Comparison of ENCODE assay signal across 1 cellular context in the genomic region with DNA sequence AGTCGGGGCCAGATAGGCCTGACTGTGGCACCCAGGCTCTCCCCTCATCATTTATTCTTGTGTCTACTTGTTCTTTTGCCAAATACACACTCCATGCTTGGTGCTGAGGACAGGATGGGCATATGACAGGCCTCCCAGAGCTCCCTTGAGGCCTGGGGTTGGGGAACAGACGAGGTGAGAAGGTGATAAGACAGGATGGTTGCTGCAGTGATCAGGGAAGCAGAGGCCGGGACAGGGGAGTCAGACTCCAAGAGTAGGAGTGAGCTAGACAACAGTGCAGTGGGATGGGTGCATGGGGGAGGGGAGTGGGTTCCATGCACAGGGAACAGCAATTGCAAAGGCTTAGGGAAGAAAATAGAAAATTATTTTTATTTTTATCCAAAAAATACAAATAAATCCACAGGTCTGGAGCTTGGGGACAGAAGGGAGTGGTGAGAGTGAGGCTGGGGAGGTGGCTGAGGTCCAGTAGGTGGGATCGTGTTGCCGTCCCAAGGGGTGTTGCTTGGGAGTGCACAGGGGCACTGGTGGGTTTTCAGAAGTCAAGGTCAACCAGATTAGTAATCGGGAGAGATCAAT.
TF ChIP-seq lines count a peak whose summit lies in the region.

No MANE protein-coding gene starts in this region.

TF ChIP-seq in H1, 55 proteins besides CTCF, POLR2A, EP300 and RAD21:
- TF ChIP-seq BACH1 (IDR thresholded peaks at IDR 0.05; ENCODE audit: low read length), result no peak
- TF ChIP-seq CEBPB (IDR thresholded peaks at IDR 0.05; ENCODE audit: low read depth, low read length), result no peak
- no peak for TF ChIP-seq EGR1 (IDR thresholded peaks at IDR 0.05; ENCODE audit: borderline replicate concordance, low read depth, low read length)
- TF ChIP-seq GABPA (IDR thresholded peaks at IDR 0.05; ENCODE audit: borderline replicate concordance, insufficient read depth, low read length), result no peak
- TF ChIP-seq HDAC6 (IDR thresholded peaks at IDR 0.05; ENCODE audit: low read depth, low read length), result no peak
- no peak for TF ChIP-seq CBX8 (IDR thresholded peaks at IDR 0.05; ENCODE audit: borderline replicate concordance, low read depth, low read length)
- TF ChIP-seq CBX5 (IDR thresholded peaks at IDR 0.05; ENCODE audit: low read depth, low read length), result no peak
- no peak for TF ChIP-seq CHD2 (IDR thresholded peaks at IDR 0.05; ENCODE audit: low read length)
- TF ChIP-seq NANOG (IDR thresholded peaks at IDR 0.05; ENCODE audit: insufficient read depth, low read depth, low read length, poor library complexity, severe bottlenecking), result no peak
- TF ChIP-seq TEAD4 (IDR thresholded peaks at IDR 0.05; ENCODE audit: low read depth, low read length), result no peak
- TF ChIP-seq ATF2 (IDR thresholded peaks at IDR 0.05; ENCODE audit: low read length), result no peak
- no peak for TF ChIP-seq TCF12 (IDR thresholded peaks at IDR 0.05; ENCODE audit: low read depth, low read length)
- TF ChIP-seq FOSL1 (IDR thresholded peaks at IDR 0.05; ENCODE audit: insufficient read depth, low read depth, low read length), result no peak
- TF ChIP-seq CTBP2 (IDR thresholded peaks at IDR 0.05; ENCODE audit: borderline replicate concordance, insufficient read depth, insufficient read length, low read length), result no peak
- TF ChIP-seq POLR2AphosphoS5 (IDR thresholded peaks at IDR 0.05; ENCODE audit: low read depth, low read length), result no peak
- TF ChIP-seq NRF1 (IDR thresholded peaks at IDR 0.05; ENCODE audit: low read depth, low read length), result no peak
- TF ChIP-seq RBBP5 (IDR thresholded peaks at IDR 0.05; ENCODE audit: borderline replicate concordance, low read depth, low read length), result no peak
- TF ChIP-seq SP1 (IDR thresholded peaks at IDR 0.05; ENCODE audit: low read depth, low read length), result no peak
- no peak for TF ChIP-seq GTF2F1 (IDR thresholded peaks at IDR 0.05; ENCODE audit: borderline replicate concordance, low read depth, low read length)
- TF ChIP-seq POU5F1 (IDR thresholded peaks at IDR 0.05; ENCODE audit: low read depth, low read length), result no peak
